ENCODE assay signal across 1 cellular context in the genomic region with DNA sequence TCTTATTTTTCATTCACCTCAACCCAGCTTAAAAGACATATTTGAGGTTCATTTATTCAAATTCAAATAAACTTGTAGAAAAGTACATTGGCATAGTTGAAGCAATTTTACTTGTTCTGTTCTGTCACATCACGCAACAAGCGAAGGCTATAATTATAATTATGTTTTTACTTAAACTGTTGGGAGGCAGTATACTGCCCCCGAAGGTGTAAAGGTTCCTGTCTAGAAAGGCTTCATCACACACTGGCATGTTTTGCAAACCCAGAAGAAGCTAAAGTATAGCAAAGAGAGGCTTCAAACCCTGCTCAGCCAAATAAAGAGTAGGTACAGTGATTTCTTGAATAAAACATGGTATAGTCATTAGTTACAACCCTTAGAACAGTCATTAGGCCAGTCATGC.
TF ChIP-seq lines count a peak whose summit lies in the region.

No MANE protein-coding gene starts in this region.

TF ChIP-seq in GM23338, 12 proteins besides CTCF, POLR2A, EP300 and RAD21 (continued from another document):
- TF ChIP-seq, protein P1, sequence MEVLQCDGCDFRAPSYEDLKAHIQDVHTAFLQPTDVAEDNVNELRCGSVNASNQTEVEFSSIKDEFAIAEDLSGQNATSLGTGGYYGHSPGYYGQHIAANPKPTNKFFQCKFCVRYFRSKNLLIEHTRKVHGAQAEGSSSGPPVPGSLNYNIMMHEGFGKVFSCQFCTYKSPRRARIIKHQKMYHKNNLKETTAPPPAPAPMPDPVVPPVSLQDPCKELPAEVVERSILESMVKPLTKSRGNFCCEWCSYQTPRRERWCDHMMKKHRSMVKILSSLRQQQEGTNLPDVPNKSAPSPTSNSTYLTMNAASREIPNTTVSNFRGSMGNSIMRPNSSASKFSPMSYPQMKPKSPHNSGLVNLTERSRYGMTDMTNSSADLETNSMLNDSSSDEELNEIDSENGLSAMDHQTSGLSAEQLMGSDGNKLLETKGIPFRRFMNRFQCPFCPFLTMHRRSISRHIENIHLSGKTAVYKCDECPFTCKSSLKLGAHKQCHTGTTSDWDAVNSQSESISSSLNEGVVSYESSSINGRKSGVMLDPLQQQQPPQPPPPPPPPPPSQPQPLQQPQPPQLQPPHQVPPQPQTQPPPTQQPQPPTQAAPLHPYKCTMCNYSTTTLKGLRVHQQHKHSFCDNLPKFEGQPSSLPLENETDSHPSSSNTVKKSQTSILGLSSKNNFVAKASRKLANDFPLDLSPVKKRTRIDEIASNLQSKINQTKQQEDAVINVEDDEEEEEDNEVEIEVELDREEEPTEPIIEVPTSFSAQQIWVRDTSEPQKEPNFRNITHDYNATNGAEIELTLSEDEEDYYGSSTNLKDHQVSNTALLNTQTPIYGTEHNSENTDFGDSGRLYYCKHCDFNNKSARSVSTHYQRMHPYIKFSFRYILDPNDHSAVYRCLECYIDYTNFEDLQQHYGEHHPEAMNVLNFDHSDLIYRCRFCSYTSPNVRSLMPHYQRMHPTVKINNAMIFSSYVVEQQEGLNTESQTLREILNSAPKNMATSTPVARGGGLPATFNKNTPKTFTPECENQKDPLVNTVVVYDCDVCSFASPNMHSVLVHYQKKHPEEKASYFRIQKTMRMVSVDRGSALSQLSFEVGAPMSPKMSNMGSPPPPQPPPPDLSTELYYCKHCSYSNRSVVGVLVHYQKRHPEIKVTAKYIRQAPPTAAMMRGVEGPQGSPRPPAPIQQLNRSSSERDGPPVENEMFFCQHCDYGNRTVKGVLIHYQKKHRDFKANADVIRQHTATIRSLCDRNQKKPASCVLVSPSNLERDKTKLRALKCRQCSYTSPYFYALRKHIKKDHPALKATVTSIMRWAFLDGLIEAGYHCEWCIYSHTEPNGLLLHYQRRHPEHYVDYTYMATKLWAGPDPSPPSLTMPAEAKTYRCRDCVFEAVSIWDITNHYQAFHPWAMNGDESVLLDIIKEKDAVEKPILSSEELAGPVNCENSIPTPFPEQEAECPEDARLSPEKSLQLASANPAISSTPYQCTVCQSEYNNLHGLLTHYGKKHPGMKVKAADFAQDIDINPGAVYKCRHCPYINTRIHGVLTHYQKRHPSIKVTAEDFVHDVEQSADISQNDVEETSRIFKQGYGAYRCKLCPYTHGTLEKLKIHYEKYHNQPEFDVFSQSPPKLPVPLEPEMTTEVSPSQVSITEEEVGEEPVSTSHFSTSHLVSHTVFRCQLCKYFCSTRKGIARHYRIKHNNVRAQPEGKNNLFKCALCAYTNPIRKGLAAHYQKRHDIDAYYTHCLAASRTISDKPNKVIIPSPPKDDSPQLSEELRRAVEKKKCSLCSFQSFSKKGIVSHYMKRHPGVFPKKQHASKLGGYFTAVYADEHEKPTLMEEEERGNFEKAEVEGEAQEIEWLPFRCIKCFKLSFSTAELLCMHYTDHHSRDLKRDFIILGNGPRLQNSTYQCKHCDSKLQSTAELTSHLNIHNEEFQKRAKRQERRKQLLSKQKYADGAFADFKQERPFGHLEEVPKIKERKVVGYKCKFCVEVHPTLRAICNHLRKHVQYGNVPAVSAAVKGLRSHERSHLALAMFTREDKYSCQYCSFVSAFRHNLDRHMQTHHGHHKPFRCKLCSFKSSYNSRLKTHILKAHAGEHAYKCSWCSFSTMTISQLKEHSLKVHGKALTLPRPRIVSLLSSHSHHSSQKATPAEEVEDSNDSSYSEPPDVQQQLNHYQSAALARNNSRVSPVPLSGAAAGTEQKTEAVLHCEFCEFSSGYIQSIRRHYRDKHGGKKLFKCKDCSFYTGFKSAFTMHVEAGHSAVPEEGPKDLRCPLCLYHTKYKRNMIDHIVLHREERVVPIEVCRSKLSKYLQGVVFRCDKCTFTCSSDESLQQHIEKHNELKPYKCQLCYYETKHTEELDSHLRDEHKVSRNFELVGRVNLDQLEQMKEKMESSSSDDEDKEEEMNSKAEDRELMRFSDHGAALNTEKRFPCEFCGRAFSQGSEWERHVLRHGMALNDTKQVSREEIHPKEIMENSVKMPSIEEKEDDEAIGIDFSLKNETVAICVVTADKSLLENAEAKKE (CRISPR knock-in tag; IDR thresholded peaks at IDR 0.05): no peak
- TF ChIP-seq ZNF331 (CRISPR knock-in tag; IDR thresholded peaks at IDR 0.05; ENCODE audit: low read depth) (no peak), CREB1 (CRISPR knock-in tag; IDR thresholded peaks at IDR 0.05; ENCODE audit: low read depth) (no peak), POLR2AphosphoS5 (IDR thresholded peaks at IDR 0.05; ENCODE audit: low read depth) (no peak)
